ENCODE assay signal across 9 cellular contexts in genomic region chr5:116454417-116454927, GRCh38.
DNase-seq lines count a peak whose midpoint lies in the region; ATAC-seq lines count a peak whose summit lies in the region.
"Had no signal": no experiment of that assay in that cellular context is flagged by ENCODE, and none has a peak within 500 bp of the region (broad histone marks: within the 10 kb centered on the region; RNA-seq: fewer than 3 reads in every experiment).

No MANE protein-coding gene starts in this region.

- H3K27me3 ChIP-seq in mesenchymal stem cell (ENCODE audit: control insufficient read depth in 1 of 2, insufficient read depth in 1 of 2, low read length in 2 of 2) = peaks cover 0 to 5% of the 10 kb centered on the region in 2 experiments

- H3K4me3 Mint-ChIP-seq in activated naive CD8-positive, alpha-beta T cell treated with anti-CD3 and anti-CD28 coated beads, Interleukin-2, amount 10 ng/mL, durations not matched to agents 7 days and 5 days = peak overlapping the region; percentile 15

- H3K9me3 ChIP-seq in mesenchymal stem cell (ENCODE audit: control insufficient read depth, low read length) = no peaks in the 10 kb centered on the region

- no peak overlapping the region for H2BK120ac ChIP-seq in mesenchymal stem cell (ENCODE audit: low read depth, low read length)

- no peak overlapping the region for H2BK12ac ChIP-seq in mesenchymal stem cell (ENCODE audit: low read length in 2 of 2)

- 5% methylated on average over 9 of the region's 9 CpGs for WGBS in mesenchymal stem cell

- H3K4me1 ChIP-seq in mesenchymal stem cell (ENCODE audit: control insufficient read depth, insufficient read depth, low read depth, low read length) = peaks cover 7% of the 10 kb centered on the region

- POLR2A ChIA-PET in activated naive CD8-positive, alpha-beta T cell treated with anti-CD3 and anti-CD28 coated beads, Interleukin-2, amount 10 ng/mL, durations not matched to agents 7 days and 5 days (lab: Charles Lee) = no interaction called here

- H3K4me2 ChIP-seq in mesenchymal stem cell (ENCODE audit: low read length, poor library complexity, severe bottlenecking) = no peak overlapping the region

- H3K9ac ChIP-seq in mesenchymal stem cell (ENCODE audit: low read length) = no peak overlapping the region

- H3K27ac ChIP-seq in mesenchymal stem cell (ENCODE audit: low read length, poor library complexity, severe bottlenecking) = peak overlapping the region; percentile 68

- no peak overlapping the region for H3K18ac ChIP-seq in mesenchymal stem cell (ENCODE audit: low read depth in 1 of 2, low read length in 2 of 2)

- H3K27ac Mint-ChIP-seq in activated naive CD8-positive, alpha-beta T cell treated with anti-CD3 and anti-CD28 coated beads, Interleukin-2, amount 10 ng/mL, durations not matched to agents 7 days and 5 days = no peak overlapping the region
- H3K27ac Mint-ChIP-seq: immature natural killer cell had no signal

- H2BK15ac ChIP-seq in mesenchymal stem cell (ENCODE audit: low read depth, poor library complexity, severe bottlenecking) = no peak overlapping the region

- DNase-seq in GM03348 (ENCODE audit: low spot score) = peak; percentile 83
- DNase-seq in activated naive CD8-positive, alpha-beta T cell treated with anti-CD3 and anti-CD28 coated beads, Interleukin-2, amount 10 ng/mL, durations not matched to agents 7 days and 5 days = no peak
- peak; percentile 96 for DNase-seq in mesenchymal stem cell
- DNase-seq in NCI-H2081 treated with DMSO at 0.1 percent for 48 hours (lab: John Stamatoyannopoulos, UW) = no peak
- DNase-seq in middle frontal gyrus (ENCODE audit: extremely low spot score, low spot score) = no peak
- DNase-seq in activated CD4-positive, alpha-beta T cell treated with anti-CD3 and anti-CD28 coated beads, Interleukin-2, amount 50 U/mL, for 1 hour = no peak

- H2BK5ac ChIP-seq in mesenchymal stem cell (ENCODE audit: low read depth, low read length, poor library complexity, severe bottlenecking) = peak overlapping the region; percentile 33

- H2AK5ac ChIP-seq in mesenchymal stem cell (ENCODE audit: low read length, severe bottlenecking) = no peak overlapping the region

- no peak overlapping the region for H4K91ac ChIP-seq in mesenchymal stem cell (ENCODE audit: low read length)

- peaks cover 8% of the 10 kb centered on the region for H3K4me1 Mint-ChIP-seq in activated naive CD8-positive, alpha-beta T cell treated with anti-CD3 and anti-CD28 coated beads, Interleukin-2, amount 10 ng/mL, durations not matched to agents 7 days and 5 days

- H3K36me3 ChIP-seq in mesenchymal stem cell (ENCODE audit: control insufficient read depth in 1 of 2, insufficient read depth in 2 of 2, low read depth in 1 of 2, low read length in 2 of 2) = no peaks in the 10 kb centered on the region

- H3K9me3 Mint-ChIP-seq in activated naive CD8-positive, alpha-beta T cell treated with anti-CD3 and anti-CD28 coated beads, Interleukin-2, amount 10 ng/mL, durations not matched to agents 7 days and 5 days = peaks cover 3% of the 10 kb centered on the region
- H3K9me3 Mint-ChIP-seq: immature natural killer cell had no signal

- H3K36me3 Mint-ChIP-seq in activated naive CD8-positive, alpha-beta T cell treated with anti-CD3 and anti-CD28 coated beads, Interleukin-2, amount 10 ng/mL, durations not matched to agents 7 days and 5 days = peaks cover 1% of the 10 kb centered on the region

- no peak overlapping the region for H2AFZ ChIP-seq in mesenchymal stem cell (ENCODE audit: low read depth, low read length)

- H3K27me3 Mint-ChIP-seq in activated naive CD8-positive, alpha-beta T cell treated with anti-CD3 and anti-CD28 coated beads, Interleukin-2, amount 10 ng/mL, durations not matched to agents 7 days and 5 days = no peaks in the 10 kb centered on the region

- peak; percentile 99 for ATAC-seq in GM21515 (IDR thresholded peaks at IDR 0.05; ENCODE audit: unreplicated experiment)
- ATAC-seq in HG03565 (IDR thresholded peaks at IDR 0.05; ENCODE audit: unreplicated experiment) = peak; percentile 99
- peak; percentile 60 for ATAC-seq in activated naive CD8-positive, alpha-beta T cell treated with anti-CD3 and anti-CD28 coated beads, Interleukin-2, amount 10 ng/mL, durations not matched to agents 7 days and 5 days (ENCODE audit: low read depth)

- H3K23ac ChIP-seq in mesenchymal stem cell (ENCODE audit: low read length in 2 of 2) = no peak overlapping the region

- H3K4ac ChIP-seq in mesenchymal stem cell (ENCODE audit: low read depth in 1 of 2, low read length in 2 of 2) = no peak overlapping the region

- no peak overlapping the region for H4K8ac ChIP-seq in mesenchymal stem cell (ENCODE audit: low read length)

- H3K4me3 ChIP-seq in mesenchymal stem cell (ENCODE audit: insufficient read depth in 1 of 2, low read depth in 1 of 2, low read length in 2 of 2) = peak overlapping the region in 1 of 2 experiments; percentile 22

- no peak overlapping the region for H3K14ac ChIP-seq in mesenchymal stem cell (ENCODE audit: low read length in 2 of 2)

- no peaks in the 10 kb centered on the region for H3K79me1 ChIP-seq in mesenchymal stem cell (replicated peaks; ENCODE audit: low read length, poor library complexity, severe bottlenecking)

Comparison
In these comparisons a context has a peak if more than half of its experiments do, and no peak if none do; other contexts are left out.
1. DNase-seq: peak in GM03348 (single experiment) and mesenchymal stem cell (single experiment); none in activated naive CD8-positive, alpha-beta T cell treated with anti-CD3 and anti-CD28 coated beads, Interleukin-2, amount 10 ng/mL, durations not matched to agents 7 days and 5 days (single experiment), NCI-H2081 treated with DMSO at 0.1 percent for 48 hours (single experiment), middle frontal gyrus (single experiment) and activated CD4-positive, alpha-beta T cell treated with anti-CD3 and anti-CD28 coated beads, Interleukin-2, amount 50 U/mL, for 1 hour (single experiment).
2. Peak in every context shown above with its lines, with median percentiles within 50 percentile points of each other: ATAC-seq.